Comparison of ENCODE assay signal across 9 cellular contexts in genomic region chr10:91635401-91636400, GRCh38. TPM values are rescaled to one million over a fixed set of nuclear protein-coding genes. Genes with fewer than 3 reads are reported as not detected.
A peak's percentile ranks its signal among the peaks of the same experiment; 100 is the strongest.
DNase-seq lines count a peak whose midpoint lies in the region; ATAC-seq, FAIRE-seq and TF ChIP-seq lines count a peak whose summit lies in the region.
"Had no signal": no experiment of that assay in that cellular context is flagged by ENCODE, and none has a peak within 500 bp of the region (broad histone marks: within the 10 kb centered on the region; RNA-seq: fewer than 3 reads in every experiment).

No MANE protein-coding gene starts in this region.

- TF ChIP-seq POLR2A in GM12891 (IDR thresholded peaks at IDR 0.05; ENCODE audit: low read depth, low read length) = no peak

- H3K4me3 Mint-ChIP-seq in T-cell = no peak overlapping the region

- no peak overlapping the region for H3K4me3 ChIP-seq in AG09309 (ENCODE audit: control insufficient read depth, low read depth, low read length)
- H3K4me3 ChIP-seq: skin epidermis had no signal

- H3K27me3 Mint-ChIP-seq in T-cell = peaks cover 44 to 46% of the 10 kb centered on the region in 2 donors

- CTCF ChIA-PET in T-cell (lab: Charles Lee) = interaction anchor here (0.5 to 4.8 kb wide), 27 partner anchors 9 to 824 kb away, joined by 3 to 61 read pairs (median 4); no protein-coding TSS in a partner anchor

- no peaks in the 10 kb centered on the region for H3K36me3 Mint-ChIP-seq in T-cell

- H3K27ac Mint-ChIP-seq in T-cell = peak overlapping the region in 1 of 2 donors; percentile 56

- POLR2A ChIA-PET in T-cell (lab: Charles Lee) = interaction anchor here (0.5 to 0.6 kb wide), 2 partner anchors 654 to 663 kb away, joined by 3 to 8 read pairs; no protein-coding TSS in a partner anchor

- DNase-seq in AG09309 (ENCODE audit: low read depth) (no peak), GM12891 (ENCODE audit: insufficient read length, low spot score) (peak; percentile 18), NCI-H1105 treated with DMSO at 0.1 percent for 48 hours (lab: John Stamatoyannopoulos, UW) (peak; percentile 34), T-cell (peak in 23 of 34 experiments; percentile 4 to 52 (median 30)), cerebellar cortex (ENCODE audit: low spot score) (peak; percentile 80), left colon (peak; percentile 45 to 62)
- peak in 2 of 3 donors; percentile 40 to 55 for DNase-seq in stimulated activated CD4-positive, alpha-beta T cell treated with anti-CD3 and anti-CD28 coated beads, TNF-alpha, amount 100 ng/mL, for 48 hours (ENCODE audit: low read depth in 3 of 3)

- intact Hi-C loops in left colon (cut with DNase I, micrococcal nuclease) = loop anchor here in 1 of 2 donors (5.0 kb wide), 1 partner anchor 143 kb away; no protein-coding TSS in a partner anchor

- peak; percentile 84 for TF ChIP-seq CTCF in AG09309 (IDR thresholded peaks at IDR 0.05; ENCODE audit: control insufficient read depth, insufficient read depth, low read depth, low read length, missing control alignments)

- H3K4me1 Mint-ChIP-seq in T-cell = peaks cover 7 to 13% (median 10%) of the 10 kb centered on the region in 3 donors

- peak; percentile 36 to 63 (median 46) for ATAC-seq in T-cell (replicated peaks in 1 of 4)
- ATAC-seq in left colon = peak; percentile 75
- ATAC-seq in HG03565 (IDR thresholded peaks at IDR 0.05; ENCODE audit: unreplicated experiment) = no peak

- H3K9me3 Mint-ChIP-seq in T-cell = no peaks in the 10 kb centered on the region

- FAIRE-seq in GM12891 (lab: Jason Lieb, UNC) = no peak

TF ChIP-seq in GM12891, 5 proteins besides CTCF, POLR2A, EP300 and RAD21:
- TF ChIP-seq PAX5 (IDR thresholded peaks at IDR 0.05; ENCODE audit: insufficient read depth, low read length, severe bottlenecking) (no peak), SPI1 (IDR thresholded peaks at IDR 0.05; ENCODE audit: low read depth, low read length) (no peak), TAF1 (IDR thresholded peaks at IDR 0.05; ENCODE audit: low read depth, low read length) (no peak), POU2F2 (IDR thresholded peaks at IDR 0.05; ENCODE audit: low read depth, low read length) (no peak), POLR2AphosphoS5 (IDR thresholded peaks at IDR 0.05; ENCODE audit: low read depth, low read length) (no peak)

RNA-seq across cellular contexts. Expression of gene PPP1R3C, which starts 2.8 kb away (rescaled TPM):
- polyA plus RNA-seq in GM12891 (2012; ENCODE audit: low read depth, missing spikeins) = not detected
- under 1 TPM in 3 of 5 donors, not detected in 2; 0.13 to 0.26 (median 0.19) TPM for total RNA-seq in T-cell
- total RNA-seq in left colon = 1 to 10 TPM in 1 of 2 donors, under 1 TPM in 1; 0.64 to 8.4 TPM
